Comparison of ENCODE assay signal across 13 cellular contexts in genomic region chr9:86337469-86338107, GRCh38. TPM values are rescaled to one million over a fixed set of nuclear protein-coding genes. Genes with fewer than 3 reads are reported as not detected.
DNase-seq lines count a peak whose midpoint lies in the region; ATAC-seq and TF ChIP-seq lines count a peak whose summit lies in the region.
"Had no signal": no experiment of that assay in that cellular context is flagged by ENCODE, and none has a peak within 500 bp of the region (broad histone marks: within the 10 kb centered on the region; RNA-seq: fewer than 3 reads in every experiment).

No MANE protein-coding gene starts in this region.

- peak overlapping the region; percentile 68 for H3K4me3 Mint-ChIP-seq in activated naive CD4-positive, alpha-beta T cell treated with anti-CD3 and anti-CD28 coated beads, Interleukin-2, amount 10 ng/mL, durations not matched to agents 7 days and 5 days
- peak overlapping the region; percentile 70 for H3K4me3 Mint-ChIP-seq in activated T-helper 2 cell treated with anti-CD3 and anti-CD28 coated beads, Interferon-gamma antibody, Interleukin-2, Interleukin-4, amounts not matched to agents 10 μg/mL and 5 μg/mL and 100 μg/mL, durations not matched to agents 14 hours and 24 hours and 36 hours (ENCODE audit: low read depth)
- H3K4me3 Mint-ChIP-seq: neural crest cell had no signal

- H3K79me2 ChIP-seq in smooth muscle cell (ENCODE audit: low read depth): no peaks in the 10 kb centered on the region

- H3K36me3 ChIP-seq in smooth muscle cell (ENCODE audit: low read depth): peaks cover 49% of the 10 kb centered on the region

- no peaks in the 10 kb centered on the region for H3K27me3 Mint-ChIP-seq in activated naive CD4-positive, alpha-beta T cell treated with anti-CD3 and anti-CD28 coated beads, Interleukin-2, amount 10 ng/mL, durations not matched to agents 7 days and 5 days
- H3K27me3 Mint-ChIP-seq in activated T-helper 2 cell treated with anti-CD3 and anti-CD28 coated beads, Interferon-gamma antibody, Interleukin-2, Interleukin-4, amounts not matched to agents 10 μg/mL and 5 μg/mL and 100 μg/mL, durations not matched to agents 14 hours and 24 hours and 36 hours (ENCODE audit: low read depth): no peaks in the 10 kb centered on the region

- no peaks in the 10 kb centered on the region for H3K9me3 ChIP-seq in smooth muscle cell (replicated peaks; ENCODE audit: low read depth)

- CTCF ChIA-PET in activated naive CD4-positive, alpha-beta T cell treated with anti-CD3 and anti-CD28 coated beads, Interleukin-2, amount 10 ng/mL, durations not matched to agents 7 days and 5 days (lab: Charles Lee): no interaction called here

- H3K4me3 ChIP-seq in Jurkat, Clone E6-1 (ENCODE audit: low read length): peak overlapping the region; percentile 43
- no peak overlapping the region for H3K4me3 ChIP-seq in smooth muscle cell
- H3K4me3 ChIP-seq: dorsolateral prefrontal cortex had no signal

- H3K27me3 ChIP-seq in smooth muscle cell (ENCODE audit: low read depth): no peaks in the 10 kb centered on the region
- H3K27me3 ChIP-seq: dorsolateral prefrontal cortex had no signal

- H3K9ac ChIP-seq in smooth muscle cell (ENCODE audit: low read depth): no peak overlapping the region

- no peaks in the 10 kb centered on the region for H3K4me1 ChIP-seq in smooth muscle cell (ENCODE audit: low read depth)

- H3K4me2 ChIP-seq in smooth muscle cell: no peak overlapping the region

- H3K36me3 Mint-ChIP-seq in activated naive CD4-positive, alpha-beta T cell treated with anti-CD3 and anti-CD28 coated beads, Interleukin-2, amount 10 ng/mL, durations not matched to agents 7 days and 5 days: peaks cover 79% of the 10 kb centered on the region
- H3K36me3 Mint-ChIP-seq in activated T-helper 2 cell treated with anti-CD3 and anti-CD28 coated beads, Interferon-gamma antibody, Interleukin-2, Interleukin-4, amounts not matched to agents 10 μg/mL and 5 μg/mL and 100 μg/mL, durations not matched to agents 14 hours and 24 hours and 36 hours (ENCODE audit: low read depth): peaks cover 92% of the 10 kb centered on the region

- no peak for ATAC-seq in sciatic nerve

- intact Hi-C loops in activated T-helper 2 cell treated with anti-CD3 and anti-CD28 coated beads, Interferon-gamma antibody, Interleukin-2, Interleukin-4, amounts not matched to agents 10 μg/mL and 5 μg/mL and 100 μg/mL, durations not matched to agents 14 hours and 24 hours and 36 hours (cut with micrococcal nuclease): no loop called here
- intact Hi-C loops in sciatic nerve (cut with DNase I): no loop called here

- no peaks in the 10 kb centered on the region for H4K20me1 ChIP-seq in smooth muscle cell (ENCODE audit: low read depth)

- no peak overlapping the region for H2AFZ ChIP-seq in smooth muscle cell (ENCODE audit: low read depth)

- H3K9me3 Mint-ChIP-seq in activated naive CD4-positive, alpha-beta T cell treated with anti-CD3 and anti-CD28 coated beads, Interleukin-2, amount 10 ng/mL, durations not matched to agents 7 days and 5 days: no peaks in the 10 kb centered on the region
- no peaks in the 10 kb centered on the region for H3K9me3 Mint-ChIP-seq in activated T-helper 2 cell treated with anti-CD3 and anti-CD28 coated beads, Interferon-gamma antibody, Interleukin-2, Interleukin-4, amounts not matched to agents 10 μg/mL and 5 μg/mL and 100 μg/mL, durations not matched to agents 14 hours and 24 hours and 36 hours
- H3K9me3 Mint-ChIP-seq: neural crest cell had no signal

- H3K4me1 Mint-ChIP-seq in activated naive CD4-positive, alpha-beta T cell treated with anti-CD3 and anti-CD28 coated beads, Interleukin-2, amount 10 ng/mL, durations not matched to agents 7 days and 5 days: peaks cover 44% of the 10 kb centered on the region
- H3K4me1 Mint-ChIP-seq in activated T-helper 2 cell treated with anti-CD3 and anti-CD28 coated beads, Interferon-gamma antibody, Interleukin-2, Interleukin-4, amounts not matched to agents 10 μg/mL and 5 μg/mL and 100 μg/mL, durations not matched to agents 14 hours and 24 hours and 36 hours (ENCODE audit: low read depth): peaks cover 45% of the 10 kb centered on the region
- H3K4me1 Mint-ChIP-seq: neural crest cell had no signal

- H3K27ac ChIP-seq in smooth muscle cell (ENCODE audit: low read depth): no peak overlapping the region
- H3K27ac ChIP-seq: dorsolateral prefrontal cortex had no signal

- no peak for TF ChIP-seq CTCF in smooth muscle cell (IDR thresholded peaks at IDR 0.05; ENCODE audit: borderline replicate concordance, insufficient read depth, poor library complexity, severe bottlenecking)

- 95% methylated on average over 8 of the region's 8 CpGs for WGBS in smooth muscle cell (ENCODE audit: low lambda C conversion rate)

- no peaks in the 10 kb centered on the region for H3F3A ChIP-seq in smooth muscle cell (ENCODE audit: low read depth)

- H3K27ac Mint-ChIP-seq in activated naive CD4-positive, alpha-beta T cell treated with anti-CD3 and anti-CD28 coated beads, Interleukin-2, amount 10 ng/mL, durations not matched to agents 7 days and 5 days: peak overlapping the region; percentile 90
- peak overlapping the region; percentile 48 for H3K27ac Mint-ChIP-seq in activated T-helper 2 cell treated with anti-CD3 and anti-CD28 coated beads, Interferon-gamma antibody, Interleukin-2, Interleukin-4, amounts not matched to agents 10 μg/mL and 5 μg/mL and 100 μg/mL, durations not matched to agents 14 hours and 24 hours and 36 hours

- no peak for DNase-seq in activated naive CD4-positive, alpha-beta T cell treated with anti-CD3 and anti-CD28 coated beads, Interleukin-2, amount 10 ng/mL, durations not matched to agents 7 days and 5 days
- DNase-seq in activated naive CD4-positive, alpha-beta T cell treated with anti-CD3 and anti-CD28 coated beads, Interleukin-2, amount 50 U/mL, for 16 hours: no peak
- peak; percentile 53 for DNase-seq in Jurkat, Clone E6-1 (ENCODE audit: low read depth, low spot score)
- DNase-seq in activated T-helper 2 cell treated with anti-CD3 and anti-CD28 coated beads, Interferon-gamma antibody, Interleukin-2, Interleukin-4, amounts not matched to agents 10 μg/mL and 5 μg/mL and 100 μg/mL, durations not matched to agents 14 hours and 24 hours and 36 hours (ENCODE audit: low spot score): no peak
- DNase-seq in smooth muscle cell (lab: John Stamatoyannopoulos, UW; ENCODE audit: unreplicated experiment) (no peak), DMS 273 treated with DMSO at 0.1 percent for 48 hours (lab: John Stamatoyannopoulos, UW) (no peak), GM03348 (ENCODE audit: low spot score) (no peak), sciatic nerve (ENCODE audit: low spot score) (no peak)
- DNase-seq: dorsolateral prefrontal cortex; HCEC 1CT; stimulated activated CD4-positive, alpha-beta T cell treated with anti-CD3 and anti-CD28 coated beads, Interleukin-4, amount 100 ng/mL, for 1 hour; SW 1271 had no signal

RNA-seq across cellular contexts. Expression of gene TUT7, which starts 16.6 kb away (rescaled TPM):
- 19.8 TPM for polyA plus RNA-seq in Jurkat, Clone E6-1 (2012; ENCODE audit: insufficient read depth, insufficient read length)
- 41.5 and 41.9 TPM in 2 replicates for total RNA-seq in activated T-helper 2 cell treated with anti-CD3 and anti-CD28 coated beads, Interferon-gamma antibody, Interleukin-2, Interleukin-4, amounts not matched to agents 10 μg/mL and 5 μg/mL and 100 μg/mL, durations not matched to agents 14 hours and 24 hours and 36 hours
- total RNA-seq in smooth muscle cell (35.7 and 43.9 TPM in 2 replicates), sciatic nerve (33.5 TPM)
- 14.9 and 16.0 TPM in 2 replicates for polyA plus RNA-seq in smooth muscle cell

RNA-seq across cellular contexts. Expression of gene ISCA1, which starts 55.2 kb away (rescaled TPM):
- 19.2 TPM for polyA plus RNA-seq in Jurkat, Clone E6-1 (2012; ENCODE audit: insufficient read depth, insufficient read length)
- 28.5 and 28.9 TPM in 2 replicates for total RNA-seq in activated T-helper 2 cell treated with anti-CD3 and anti-CD28 coated beads, Interferon-gamma antibody, Interleukin-2, Interleukin-4, amounts not matched to agents 10 μg/mL and 5 μg/mL and 100 μg/mL, durations not matched to agents 14 hours and 24 hours and 36 hours
- total RNA-seq in smooth muscle cell (36.8 and 38.9 TPM in 2 replicates), sciatic nerve (32.5 TPM)
- 19.8 and 25.3 TPM in 2 replicates for polyA plus RNA-seq in smooth muscle cell
